In genomic region chr17:44920565-44920940, GRCh38 we compare ENCODE assay signal across 14 cellular contexts. TPM values are rescaled to one million over a fixed set of nuclear protein-coding genes. Genes with fewer than 3 reads are reported as not detected.
DNase-seq lines count a peak whose midpoint lies in the region; ATAC-seq and TF ChIP-seq lines count a peak whose summit lies in the region.
"Had no signal": no experiment of that assay in that cellular context is flagged by ENCODE, and none has a peak within 500 bp of the region (broad histone marks: within the 10 kb centered on the region; RNA-seq: fewer than 3 reads in every experiment).

No MANE protein-coding gene starts in this region.

- 43 to 60% (median 50%) methylated on average over 7 of the region's 7 CpGs for WGBS in heart left ventricle, 4 donors

- peak overlapping the region; percentile 1 for H3K4me3 ChIP-seq in Loucy (ENCODE audit: low read length, poor library complexity, severe bottlenecking)
- H3K4me3 ChIP-seq in heart left ventricle: no peak overlapping the region
- H3K4me3 ChIP-seq: skin epidermis had no signal

- DNase-seq in activated T-cell treated with anti-CD3 and anti-CD28 coated beads, Interleukin-2, amount 50 U/mL, for 1 hour: peak; percentile 15
- DNase-seq in activated T-cell treated with anti-CD3 and anti-CD28 coated beads, Interleukin-2, amount 50 U/mL, for 24 hours: no peak
- DNase-seq in heart left ventricle (no peak), putamen (ENCODE audit: low spot score) (no peak)

- ATAC-seq in heart left ventricle (peak in 3 of 4 donors; percentile 3 to 22 (median 17)), esophagus mucosa (no peak), GM18867 (IDR thresholded peaks at IDR 0.05; ENCODE audit: unreplicated experiment) (no peak)
- ATAC-seq in stimulated activated memory B cell treated with anti-CD40 and anti-IgM and Interleukin-4, amounts not matched to agents 10 μg/mL and 1 μg/mL and 100 μg/mL, for 72 hours: peak; percentile 47

- peaks cover 4% of the 10 kb centered on the region for H3K36me3 Mint-ChIP-seq in activated T-cell treated with anti-CD3 and anti-CD28 coated beads, Interleukin-2, amount 50 U/mL, for 24 hours (ENCODE audit: low read depth)
- H3K36me3 Mint-ChIP-seq in stimulated activated memory B cell treated with anti-CD40 and anti-IgM and Interleukin-4, amounts not matched to agents 10 μg/mL and 1 μg/mL and 100 μg/mL, for 72 hours: no peaks in the 10 kb centered on the region

- TF ChIP-seq CTCF in Loucy (conservative IDR thresholded peaks at IDR 0.05; ENCODE audit: low read length): no peak
- no peak for TF ChIP-seq CTCF in heart left ventricle (IDR thresholded peaks at IDR 0.05)

- peak overlapping the region in 9 of 12 donors; percentile 17 to 74 (median 45) for H3K27ac ChIP-seq in heart left ventricle
- H3K27ac ChIP-seq: skin epidermis had no signal

- H3K9me3 Mint-ChIP-seq in activated T-cell treated with anti-CD3 and anti-CD28 coated beads, Interleukin-2, amount 50 U/mL, for 24 hours: no peaks in the 10 kb centered on the region
- no peaks in the 10 kb centered on the region for H3K9me3 Mint-ChIP-seq in stimulated activated memory B cell treated with anti-CD40 and anti-IgM and Interleukin-4, amounts not matched to agents 10 μg/mL and 1 μg/mL and 100 μg/mL, for 72 hours
- H3K9me3 Mint-ChIP-seq: neural crest cell had no signal

- H3K27me3 ChIP-seq in Loucy (ENCODE audit: insufficient read depth, low read length, poor library complexity, severe bottlenecking) (no peaks in the 10 kb centered on the region), heart left ventricle (peaks cover 0 to 4% (median 0%) of the 10 kb centered on the region in 9 donors)

- H3K4me1 Mint-ChIP-seq in activated T-cell treated with anti-CD3 and anti-CD28 coated beads, Interleukin-2, amount 50 U/mL, for 24 hours (ENCODE audit: low read depth): peaks cover 5% of the 10 kb centered on the region
- H3K4me1 Mint-ChIP-seq in stimulated activated memory B cell treated with anti-CD40 and anti-IgM and Interleukin-4, amounts not matched to agents 10 μg/mL and 1 μg/mL and 100 μg/mL, for 72 hours: peaks cover 22% of the 10 kb centered on the region
- H3K4me1 Mint-ChIP-seq: activated CD4-positive, alpha-beta T cell treated with anti-CD3 and anti-CD28 coated beads for 36 hours; T-helper 17 cell had no signal

- intact Hi-C loops in heart left ventricle (cut with DNase I): loop anchor here in 9 of 10 donors (1.0 to 10.0 kb wide), 15 partner anchors 47 to 214 kb away; partner anchors contain the start of genes PLCD3 (in 4 of the 9), ACBD4 (in 1 of the 9) and C1QL1 (in 1 of the 9)

- 0 out of 2 replicates have a peak, but pooled peaks cover 3% of the 10 kb centered on the region for H3F3A ChIP-seq in Loucy (ENCODE audit: low read depth)

- H3K27me3 Mint-ChIP-seq in activated T-cell treated with anti-CD3 and anti-CD28 coated beads, Interleukin-2, amount 50 U/mL, for 24 hours: peaks cover 24% of the 10 kb centered on the region
- peaks cover 65% of the 10 kb centered on the region for H3K27me3 Mint-ChIP-seq in stimulated activated memory B cell treated with anti-CD40 and anti-IgM and Interleukin-4, amounts not matched to agents 10 μg/mL and 1 μg/mL and 100 μg/mL, for 72 hours

- no peak overlapping the region for H3K9ac ChIP-seq in Loucy (ENCODE audit: low read depth, low read length, poor library complexity, severe bottlenecking)

- no peaks in the 10 kb centered on the region for H4K20me1 ChIP-seq in Loucy (ENCODE audit: insufficient read depth, low read length, poor library complexity, severe bottlenecking)

- H3K9me2 ChIP-seq in Loucy (replicated peaks; ENCODE audit: low read depth, low read length): no peaks in the 10 kb centered on the region

- no peak overlapping the region for H3K27ac Mint-ChIP-seq in activated T-cell treated with anti-CD3 and anti-CD28 coated beads, Interleukin-2, amount 50 U/mL, for 24 hours
- H3K27ac Mint-ChIP-seq in stimulated activated memory B cell treated with anti-CD40 and anti-IgM and Interleukin-4, amounts not matched to agents 10 μg/mL and 1 μg/mL and 100 μg/mL, for 72 hours: no peak overlapping the region
- H3K27ac Mint-ChIP-seq: activated CD4-positive, alpha-beta T cell treated with anti-CD3 and anti-CD28 coated beads for 36 hours; T-helper 17 cell had no signal

- no peaks in the 10 kb centered on the region for H3K9me3 ChIP-seq in Loucy (ENCODE audit: insufficient read depth, low read depth, low read length)
- no peaks in the 10 kb centered on the region for H3K9me3 ChIP-seq in heart left ventricle
- H3K9me3 ChIP-seq: Caco-2 had no signal

- H3K4me1 ChIP-seq in Loucy (ENCODE audit: insufficient read depth, low read length, poor library complexity, severe bottlenecking) (peaks cover 11% of the 10 kb centered on the region), heart left ventricle (peaks cover 0 to 38% (median 14%) of the 10 kb centered on the region in 12 donors)

- TF ChIP-seq POLR2A in heart left ventricle (IDR thresholded peaks at IDR 0.05): no peak

- H3K36me3 ChIP-seq in Loucy (ENCODE audit: insufficient read depth, low read length) (peaks cover under 1% of the 10 kb centered on the region; the same call in 1 of the 2 replicates), heart left ventricle (no peaks in the 10 kb centered on the region)

- H3K4me3 Mint-ChIP-seq in activated T-cell treated with anti-CD3 and anti-CD28 coated beads, Interleukin-2, amount 50 U/mL, for 24 hours: no peak overlapping the region
- no peak overlapping the region for H3K4me3 Mint-ChIP-seq in stimulated activated memory B cell treated with anti-CD40 and anti-IgM and Interleukin-4, amounts not matched to agents 10 μg/mL and 1 μg/mL and 100 μg/mL, for 72 hours
- H3K4me3 Mint-ChIP-seq: activated CD4-positive, alpha-beta T cell treated with anti-CD3 and anti-CD28 coated beads for 36 hours; T-helper 17 cell had no signal

- peak overlapping the region; percentile 42 for H3K4me2 ChIP-seq in Loucy (ENCODE audit: low read depth, low read length, poor library complexity, severe bottlenecking)

- no peaks in the 10 kb centered on the region for H3K79me2 ChIP-seq in Loucy (ENCODE audit: insufficient read depth, low read length)

- H2AFZ ChIP-seq in Loucy (ENCODE audit: low read length): peak overlapping the region; percentile 41

RNA-seq across cellular contexts. Expression of gene GFAP, which starts 5.3 kb away (rescaled TPM):
- 10 to 100 TPM in 1 of 9 donors, 1 to 10 TPM in 7, under 1 TPM in 1; 0.94 to 12.4 (median 5.8) TPM for total RNA-seq in heart left ventricle
- 1 to 10 TPM; 3.7 to 6.9 TPM for polyA plus RNA-seq in heart left ventricle
- not detected for total RNA-seq in esophagus mucosa
- total RNA-seq: activated CD4-positive, alpha-beta T cell treated with anti-CD3 and anti-CD28 coated beads for 36 hours; Caco-2; lung microvascular endothelial cell; neural crest cell had no signal

RNA-seq across cellular contexts. Expression of gene EFTUD2, which starts 21.3 kb away (rescaled TPM):
- 100 to 1,000 TPM in 1 of 9 donors, 10 to 100 TPM in 8; 37.1 to 106 (median 65.0) TPM for total RNA-seq in heart left ventricle
- polyA plus RNA-seq in heart left ventricle: 10 to 100 TPM; 21.3 to 71.7 TPM
- 92.3 TPM for total RNA-seq in esophagus mucosa

RNA-seq across cellular contexts. Expression of gene KIF18B, which starts 27.0 kb away (rescaled TPM):
- total RNA-seq in heart left ventricle: 1 to 10 TPM in 1 of 9 donors, under 1 TPM in 7, not detected in 1; 0.06 to 5.4 (median 0.44) TPM
- under 1 TPM; 0.12 to 0.19 TPM for polyA plus RNA-seq in heart left ventricle
- 10.4 TPM for total RNA-seq in esophagus mucosa

RNA-seq across cellular contexts. Expression of gene C1QL1, which starts 47.5 kb away (rescaled TPM):
- total RNA-seq in heart left ventricle: 1 to 10 TPM in 6 of 9 donors, under 1 TPM in 3; 0.66 to 5.8 (median 1.4) TPM
- polyA plus RNA-seq in heart left ventricle: 1 to 10 TPM; 1.4 to 5.1 TPM
- 0.12 TPM for total RNA-seq in esophagus mucosa
- total RNA-seq: T-helper 17 cell had no signal

Comparison
In these comparisons a context has a peak if more than half of its experiments do, and no peak if none do; other contexts are left out.
1. ATAC-seq: peak in heart left ventricle (3 of 4) and stimulated activated memory B cell treated with anti-CD40 and anti-IgM and Interleukin-4, amounts not matched to agents 10 μg/mL and 1 μg/mL and 100 μg/mL, for 72 hours (single experiment); none in esophagus mucosa (single experiment) and GM18867 (single experiment).